ENCODE assay signal across 11 cellular contexts in genomic region chr14:97106166-97106565, GRCh38.
DNase-seq lines count a peak whose midpoint lies in the region; ATAC-seq and TF ChIP-seq lines count a peak whose summit lies in the region.
"Had no signal": no experiment of that assay in that cellular context is flagged by ENCODE, and none has a peak within 500 bp of the region (broad histone marks: within the 10 kb centered on the region; RNA-seq: fewer than 3 reads in every experiment).

No MANE protein-coding gene starts in this region.

- H3K27ac ChIP-seq in RWPE2 (ENCODE audit: poor library complexity, severe bottlenecking) = peak overlapping the region; percentile 54
- H3K27ac ChIP-seq: prostate gland had no signal

- ATAC-seq in GM18858 (IDR thresholded peaks at IDR 0.05; ENCODE audit: unreplicated experiment) (peak; percentile 77), HG02763 (IDR thresholded peaks at IDR 0.05; ENCODE audit: unreplicated experiment) (peak; percentile 58), RWPE2 (ENCODE audit: low read depth) (no peak)
- no peak for ATAC-seq in activated CD4-positive, CD25-positive, alpha-beta regulatory T cell treated with anti-CD3 and anti-CD28 coated beads, Interleukin-2, amount 50 U/mL, for 24 hours

- no peaks in the 10 kb centered on the region for H3K27me3 ChIP-seq in RWPE2 (ENCODE audit: insufficient read depth, poor library complexity, severe bottlenecking)

- no peak for TF ChIP-seq CTCF in RWPE2 (IDR thresholded peaks at IDR 0.05; ENCODE audit: poor library complexity, severe bottlenecking)

- H3K4me3 ChIP-seq in RWPE2 (ENCODE audit: severe bottlenecking) = no peak overlapping the region
- H3K4me3 ChIP-seq: prostate gland had no signal

- DNase-seq in DMS53 (lab: John Stamatoyannopoulos, UW) = peak; percentile 42
- DNase-seq in RWPE2 (ENCODE audit: low spot score) = no peak
- DNase-seq in iPS-NIHi7 (ENCODE audit: extremely low spot score) = no peak
- no peak for DNase-seq in stimulated activated naive CD4-positive, alpha-beta T cell (lab: John Stamatoyannopoulos, UW)
- DNase-seq in hypothalamus (lab: John Stamatoyannopoulos, UW) = no peak
- DNase-seq: AML-193; stimulated activated naive CD4-positive, alpha-beta T cell treated with Interleukin-2 at 50 U/mL for 16 hours had no signal

- peaks cover 7% of the 10 kb centered on the region for H3K4me1 ChIP-seq in RWPE2 (ENCODE audit: insufficient read depth, poor library complexity, severe bottlenecking)
- H3K4me1 ChIP-seq: prostate gland had no signal

- H3K9me3 ChIP-seq in RWPE2 (ENCODE audit: severe bottlenecking) = no peaks in the 10 kb centered on the region
- H3K9me3 ChIP-seq: prostate gland had no signal

- H3K36me3 ChIP-seq in RWPE2 (ENCODE audit: low read depth) = no peaks in the 10 kb centered on the region
- H3K36me3 ChIP-seq: prostate gland had no signal

Comparison
In these comparisons a context has a peak if more than half of its experiments do, and no peak if none do; other contexts are left out.
1. ATAC-seq: peak in GM18858 (single experiment) and HG02763 (single experiment); none in RWPE2 (single experiment) and activated CD4-positive, CD25-positive, alpha-beta regulatory T cell treated with anti-CD3 and anti-CD28 coated beads, Interleukin-2, amount 50 U/mL, for 24 hours (0 of 2).